ENCODE assay signal across 8 cellular contexts in the genomic region with DNA sequence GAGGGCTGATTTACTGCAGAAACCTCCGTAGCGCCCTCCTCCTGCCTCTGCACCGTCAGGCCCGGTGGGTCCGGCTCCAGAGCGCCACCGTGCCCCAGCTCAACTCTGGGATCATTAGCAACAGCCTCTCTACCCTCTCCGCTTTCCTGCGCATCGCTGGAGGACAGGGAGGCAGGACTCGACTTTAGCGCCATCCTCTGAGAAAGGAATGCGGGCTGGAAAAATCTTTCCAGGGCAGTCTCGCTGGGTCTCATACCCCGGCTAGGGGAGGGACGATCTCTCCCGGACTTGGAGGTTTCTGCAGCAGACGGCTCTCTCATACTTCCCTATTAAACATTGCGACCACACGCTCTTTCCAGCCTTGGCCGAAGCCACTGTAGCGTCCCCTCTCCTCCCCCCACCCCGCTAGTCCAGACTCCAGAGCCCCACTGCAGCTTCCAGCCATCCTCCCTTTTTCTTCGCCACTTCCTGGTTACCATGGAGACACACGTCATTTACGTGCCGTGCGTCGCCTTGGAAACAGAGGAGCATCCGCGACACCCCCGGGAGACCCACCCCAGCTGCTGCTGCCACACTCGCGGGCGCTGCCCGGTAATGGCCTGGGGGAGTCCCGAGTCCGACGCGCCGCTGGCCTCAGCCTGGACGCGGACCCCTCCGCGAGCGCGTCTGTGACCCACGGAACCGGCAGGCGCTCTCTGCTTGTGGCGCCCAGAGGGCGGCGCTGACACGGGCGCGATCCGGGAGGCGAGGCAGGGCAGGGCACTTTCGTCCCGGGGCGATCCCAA. TPM values are rescaled to one million over a fixed set of nuclear protein-coding genes. Genes with fewer than 3 reads are reported as not detected.
DNase-seq lines count a peak whose midpoint lies in the region; ATAC-seq and TF ChIP-seq lines count a peak whose summit lies in the region.

Gene CCDC184 (plus strand): TSS at position 554 of the 785 bp plus-strand sequence. CDS start 479 bp downstream, outside the sequence.

- H3K4me1 ChIP-seq in heart left ventricle, result peaks cover 0 to 28% (median 16%) of the 10 kb centered on the region in 12 donors
- peaks cover 7% of the 10 kb centered on the region for H3K4me1 ChIP-seq in parathyroid adenoma

- TF ChIP-seq POLR2A in heart left ventricle (IDR thresholded peaks at IDR 0.05), result peak in 1 of 2 donors; percentile 27

- peaks cover 33% of the 10 kb centered on the region for H3K4me1 Mint-ChIP-seq in activated naive CD8-positive, alpha-beta T cell treated with anti-CD3 and anti-CD28 coated beads, Interleukin-2, amount 50 U/mL, for 24 hours
- H3K4me1 Mint-ChIP-seq in type B pancreatic cell (ENCODE audit: unreplicated experiment), result peaks cover 11% of the 10 kb centered on the region

- peak within 1 kb of the TSS; percentile 88 for H2AFZ ChIP-seq in SU-DHL-6 (ENCODE audit: low read depth, low read length, severe bottlenecking)
- H2AFZ ChIP-seq in parathyroid adenoma, result peak within 1 kb of the TSS; percentile 79

- TF ChIP-seq CTCF in LNCaP clone FGC (IDR thresholded peaks at IDR 0.05; ENCODE audit: control insufficient read depth, extremely low read depth, insufficient read depth) (peak; percentile 52), SU-DHL-6 (IDR thresholded peaks at IDR 0.05; ENCODE audit: insufficient read depth, low read length, poor library complexity, severe bottlenecking) (peak; percentile 51), heart left ventricle (IDR thresholded peaks at IDR 0.05) (peak in 8 of 12 donors; percentile 7 to 65 (median 36)), parathyroid adenoma (IDR thresholded peaks at IDR 0.05) (peak; percentile 41), type B pancreatic cell (conservative IDR thresholded peaks at IDR 0.05) (peak; percentile 61)

- no peaks in the 10 kb centered on the region for H3F3A ChIP-seq in SU-DHL-6 (ENCODE audit: insufficient read depth)

- H4K20me1 ChIP-seq in SU-DHL-6 (ENCODE audit: low read depth, low read length), result no peaks in the 10 kb centered on the region

- H3K36me3 ChIP-seq in SU-DHL-6 (ENCODE audit: low read length) (no peaks in the 10 kb centered on the region), heart left ventricle (no peaks in the 10 kb centered on the region), parathyroid adenoma (ENCODE audit: control insufficient read depth, insufficient read depth, low read length) (no peaks in the 10 kb centered on the region)

- no peaks in the 10 kb centered on the region for H3K9me3 Mint-ChIP-seq in activated naive CD8-positive, alpha-beta T cell treated with anti-CD3 and anti-CD28 coated beads, Interleukin-2, amount 50 U/mL, for 24 hours
- H3K9me3 Mint-ChIP-seq in type B pancreatic cell, result no peaks in the 10 kb centered on the region

- peak; percentile 66 for DNase-seq in DMS79 (lab: John Stamatoyannopoulos, UW)
- no peak for DNase-seq in LNCaP clone FGC (ENCODE audit: low read depth)
- peak; percentile 64 for DNase-seq in activated naive CD8-positive, alpha-beta T cell treated with anti-CD3 and anti-CD28 coated beads, Interleukin-2, amount 50 U/mL, for 24 hours
- peak; percentile 62 to 79 (median 76) for DNase-seq in heart left ventricle
- peak; percentile 75 for DNase-seq in type B pancreatic cell (ENCODE audit: extremely low spot score, unreplicated experiment)

- peaks cover 36% of the 10 kb centered on the region for H3K27me3 Mint-ChIP-seq in activated naive CD8-positive, alpha-beta T cell treated with anti-CD3 and anti-CD28 coated beads, Interleukin-2, amount 50 U/mL, for 24 hours
- peaks cover 93% of the 10 kb centered on the region for H3K27me3 Mint-ChIP-seq in type B pancreatic cell

- H3K9ac ChIP-seq in SU-DHL-6 (ENCODE audit: low read length), result peak within 1 kb of the TSS; percentile 49
- H3K9ac ChIP-seq in parathyroid adenoma, result no peak within 1 kb of the TSS

- H3K9me3 ChIP-seq in SU-DHL-6 (ENCODE audit: insufficient read depth, low read length) (no peaks in the 10 kb centered on the region), heart left ventricle (no peaks in the 10 kb centered on the region), parathyroid adenoma (ENCODE audit: control insufficient read depth, low read length) (no peaks in the 10 kb centered on the region)

- H3K27ac ChIP-seq in SU-DHL-6 (ENCODE audit: low read depth, low read length) (no peak within 1 kb of the TSS), heart left ventricle (peak within 1 kb of the TSS in 9 of 12 donors; percentile 1 to 72 (median 54)), parathyroid adenoma (peak within 1 kb of the TSS; percentile 22)

- ATAC-seq in GM21737 (IDR thresholded peaks at IDR 0.05; ENCODE audit: unreplicated experiment), result peak; percentile 61
- ATAC-seq in activated naive CD8-positive, alpha-beta T cell treated with anti-CD3 and anti-CD28 coated beads, Interleukin-2, amount 50 U/mL, for 24 hours, result peak; percentile 66
- ATAC-seq in heart left ventricle, result peak; percentile 54 to 82 (median 80)

- H3K27me3 ChIP-seq in SU-DHL-6 (ENCODE audit: low read length) (no peaks in the 10 kb centered on the region), heart left ventricle (peaks cover 17 to 54% (median 31%) of the 10 kb centered on the region in 9 donors), parathyroid adenoma (ENCODE audit: control insufficient read depth, insufficient read depth, low read length) (no peaks in the 10 kb centered on the region)

- H3K4me2 ChIP-seq in SU-DHL-6 (ENCODE audit: low read depth, low read length, poor library complexity, severe bottlenecking), result peak within 1 kb of the TSS; percentile 89
- H3K4me2 ChIP-seq in parathyroid adenoma (ENCODE audit: low read length), result peak within 1 kb of the TSS; percentile 93

- H3K4me3 Mint-ChIP-seq in activated naive CD8-positive, alpha-beta T cell treated with anti-CD3 and anti-CD28 coated beads, Interleukin-2, amount 50 U/mL, for 24 hours, result peak within 1 kb of the TSS; percentile 85
- H3K4me3 Mint-ChIP-seq in type B pancreatic cell, result peak within 1 kb of the TSS; percentile 92

- no peaks in the 10 kb centered on the region for H3K9me2 ChIP-seq in SU-DHL-6 (replicated peaks; ENCODE audit: insufficient read depth, low read length)

- H3K4me3 ChIP-seq in LNCaP clone FGC (ENCODE audit: low read depth, low read length), result peak within 1 kb of the TSS; percentile 47
- peak within 1 kb of the TSS; percentile 64 for H3K4me3 ChIP-seq in SU-DHL-6 (ENCODE audit: insufficient read depth, low read length, poor library complexity, severe bottlenecking)
- peak within 1 kb of the TSS; percentile 49 to 89 (median 70) for H3K4me3 ChIP-seq in heart left ventricle
- peak within 1 kb of the TSS; percentile 87 for H3K4me3 ChIP-seq in parathyroid adenoma (ENCODE audit: low read depth, low read length)

- H3K79me2 ChIP-seq in SU-DHL-6 (ENCODE audit: insufficient read depth, low read length), result no peaks in the 10 kb centered on the region
- no peaks in the 10 kb centered on the region for H3K79me2 ChIP-seq in parathyroid adenoma

- intact Hi-C loops in heart left ventricle (cut with DNase I), result loop anchor here in 5 of 10 donors (2.0 to 10.0 kb wide), 5 partner anchors 24 to 442 kb away; partner anchors contain the start of gene TMEM106C (in 1 of the 5)

- 0 to 1% (median 1%) methylated on average over 33 to 61 of the region's 61 CpGs for WGBS in heart left ventricle, 4 donors

- H3K36me3 Mint-ChIP-seq in activated naive CD8-positive, alpha-beta T cell treated with anti-CD3 and anti-CD28 coated beads, Interleukin-2, amount 50 U/mL, for 24 hours (ENCODE audit: low read depth), result no peaks in the 10 kb centered on the region
- H3K36me3 Mint-ChIP-seq in type B pancreatic cell, result no peaks in the 10 kb centered on the region

- H3K27ac Mint-ChIP-seq in activated naive CD8-positive, alpha-beta T cell treated with anti-CD3 and anti-CD28 coated beads, Interleukin-2, amount 50 U/mL, for 24 hours, result peak within 1 kb of the TSS; percentile 56
- peak within 1 kb of the TSS; percentile 58 for H3K27ac Mint-ChIP-seq in type B pancreatic cell

RNA-seq across cellular contexts. Expression of gene CCDC184, which starts in this region (rescaled TPM):
- total RNA-seq in heart left ventricle (1 to 10 TPM in 2 of 9 donors, under 1 TPM in 7; 0.25 to 1.5 (median 0.54) TPM), type B pancreatic cell (ENCODE audit: low replicate concordance) (0.98 and 2.4 TPM in 2 replicates)
- under 1 TPM; 0.76 to 0.99 TPM for polyA plus RNA-seq in heart left ventricle
